16 cellular contexts compared by ENCODE assay signal in genomic region chr15:48388017-48388936, GRCh38. TPM values are rescaled to one million over a fixed set of nuclear protein-coding genes. Genes with fewer than 3 reads are reported as not detected.
DNase-seq lines count a peak whose midpoint lies in the region; ATAC-seq, FAIRE-seq and TF ChIP-seq lines count a peak whose summit lies in the region.
"Had no signal": no experiment of that assay in that cellular context is flagged by ENCODE, and none has a peak within 500 bp of the region (broad histone marks: within the 10 kb centered on the region; RNA-seq: fewer than 3 reads in every experiment).

No MANE protein-coding gene starts in this region.

- DNase-seq in A549 (ENCODE audit: low read depth in 1 of 2, low spot score in 1 of 2) (no peak), H4 (ENCODE audit: low spot score) (peak; percentile 25), SK-N-SH (no peak), left ventricle myocardium superior (no peak), COLO668 (lab: John Stamatoyannopoulos, UW; ENCODE audit: unreplicated experiment) (no peak), glomerular visceral epithelial cell (ENCODE audit: extremely low spot score) (no peak), GM13977 (ENCODE audit: low spot score) (no peak), DMS114 treated with DMSO at 0.1 percent for 48 hours (lab: John Stamatoyannopoulos, UW; ENCODE audit: unreplicated experiment) (no peak)
- DNase-seq: activated naive CD4-positive, alpha-beta T cell; BE2C; effector memory CD8-positive, alpha-beta T cell; kidney glomerular epithelial cell; MV-4-11; OCI-M1; SW 1271 had no signal

- 40% methylated on average over 4 of the region's 4 CpGs for WGBS in A549 (ENCODE audit: missing lambda C conversion rate)
- 77% methylated on average over 4 of the region's 4 CpGs for WGBS in SK-N-SH (ENCODE audit: low lambda C conversion rate)

- H4K20me1 ChIP-seq in SK-N-SH (ENCODE audit: insufficient read depth): no peaks in the 10 kb centered on the region

- TF ChIP-seq CTCF in A549 (IDR thresholded peaks at IDR 0.05) (no peak), SK-N-SH (IDR thresholded peaks at IDR 0.05) (no peak), GM13977 (IDR thresholded peaks at IDR 0.05; ENCODE audit: extremely low read depth, insufficient read depth, missing control alignments) (no peak)

- intact Hi-C loops in left ventricle myocardium superior (cut with micrococcal nuclease): no loop called here

- POLR2A ChIA-PET in A549 (lab: Yijun Ruan, JAX) (no interaction called here), SK-N-SH (lab: Yijun Ruan, JAX) (no interaction called here)

- no peak overlapping the region for H2AFZ ChIP-seq in SK-N-SH (ENCODE audit: low read depth)

- H3K27me3 ChIP-seq in SK-N-SH (ENCODE audit: insufficient read depth): no peaks in the 10 kb centered on the region
- H3K27me3 ChIP-seq: BE2C had no signal

- H3K9ac ChIP-seq in SK-N-SH: peak overlapping the region; percentile 58; the same call in 1 of the 2 replicates

- no peak for ATAC-seq in A549
- peak; percentile 67 for ATAC-seq in left ventricle myocardium superior
- ATAC-seq: effector memory CD8-positive, alpha-beta T cell had no signal

- CTCF ChIA-PET in A549 (lab: Yijun Ruan, JAX): no interaction called here
- CTCF ChIA-PET in SK-N-SH (lab: Yijun Ruan, JAX): interaction anchor here (0.8 to 1.3 kb wide), 2 partner anchors 14 to 30 kb away, joined by 4 read pairs; no protein-coding TSS in a partner anchor

- H3K4me3 ChIP-seq in A549 (no peak overlapping the region), SK-N-SH (ENCODE audit: low read depth in 2 of 2, low read length in 1 of 2) (no peak overlapping the region)

- TF ChIP-seq RAD21 in A549 (conservative IDR thresholded peaks at IDR 0.05 in 1 of 2, IDR thresholded peaks at IDR 0.05 in 1 of 2) (no peak), SK-N-SH (IDR thresholded peaks at IDR 0.05; ENCODE audit: low read length) (no peak)

- no peaks in the 10 kb centered on the region for H3K79me2 ChIP-seq in SK-N-SH (ENCODE audit: insufficient read depth)

- TF ChIP-seq EP300 in A549 (IDR thresholded peaks at IDR 0.05) (no peak), SK-N-SH (IDR thresholded peaks at IDR 0.05; ENCODE audit: borderline replicate concordance in 1 of 2, low read depth in 1 of 2, low read length in 1 of 2) (no peak)

- no peak for TF ChIP-seq POLR2A in A549 (IDR thresholded peaks at IDR 0.05; ENCODE audit: low read length)

- peaks cover 13% of the 10 kb centered on the region; the same call in 2 of the 3 replicates for H3K4me1 ChIP-seq in A549
- H3K4me1 ChIP-seq in SK-N-SH (ENCODE audit: control insufficient read depth in 1 of 2, insufficient read depth in 2 of 2, low read depth in 1 of 2, low read length in 1 of 2): peaks cover 0 to 27% of the 10 kb centered on the region in 2 experiments
- H3K4me1 ChIP-seq: BE2C had no signal

- H3K4me2 ChIP-seq in A549 (peak overlapping the region; percentile 2; the same call in 1 of the 3 replicates), SK-N-SH (peak overlapping the region; percentile 42)

- FAIRE-seq in A549 (lab: Jason Lieb, UNC): no peak

- in situ Hi-C loops in GM13977 (cut with MboI; ENCODE audit: low pct_unique_long_range_greater_than_20kb, low sequenced_read_pairs, unreplicated experiment): no loop called here

- H3K27ac ChIP-seq in A549: no peak overlapping the region
- peak overlapping the region; percentile 60 to 90; a peak in 3 of 4 replicates for H3K27ac ChIP-seq in SK-N-SH (ENCODE audit: low read depth in 2 of 2, low read length in 1 of 2)
- H3K27ac ChIP-seq: VCaP had no signal

- H3K36me3 ChIP-seq in SK-N-SH (replicated peaks in 1 of 2; ENCODE audit: control insufficient read depth in 1 of 2, insufficient read depth in 2 of 2, low read length in 1 of 2): no peaks in the 10 kb centered on the region
- H3K36me3 ChIP-seq: BE2C had no signal

- no peaks in the 10 kb centered on the region for H3K9me2 ChIP-seq in SK-N-SH

- H3K9me3 ChIP-seq in A549 (no peaks in the 10 kb centered on the region), SK-N-SH (no peaks in the 10 kb centered on the region)
- H3K9me3 ChIP-seq: BE2C had no signal

- H3F3A ChIP-seq in SK-N-SH (replicated peaks; ENCODE audit: insufficient read depth): peaks cover 58% of the 10 kb centered on the region

TF ChIP-seq in A549, 52 proteins besides CTCF, POLR2A, EP300 and RAD21 (continues in another document):
- TF ChIP-seq MYC (IDR thresholded peaks at IDR 0.05; ENCODE audit: borderline replicate concordance, low read length) (no peak), ATOH8 (CRISPR knock-in tag; IDR thresholded peaks at IDR 0.05; ENCODE audit: low read depth) (no peak), GATA3 (IDR thresholded peaks at IDR 0.05; ENCODE audit: borderline replicate concordance) (no peak), SMC3 (IDR thresholded peaks at IDR 0.05) (no peak), TP53 (CRISPR knock-in tag; IDR thresholded peaks at IDR 0.05) (no peak), SREBF2 (IDR thresholded peaks at IDR 0.05) (no peak)

TF ChIP-seq in SK-N-SH, 30 proteins besides CTCF, POLR2A, EP300 and RAD21:
- no peak for TF ChIP-seq IRF3 (IDR thresholded peaks at IDR 0.05; ENCODE audit: low read depth, low read length)
- peak; percentile 37 for TF ChIP-seq NFIC (IDR thresholded peaks at IDR 0.05; ENCODE audit: borderline replicate concordance)

RNA-seq across cellular contexts. Expression of gene DUT, which starts 57.0 kb away (rescaled TPM):
- polyA plus RNA-seq in A549 (2011; rRNA removed) (47.8 and 89.1 TPM in 2 replicates), A549 (2017; fragmentation: RNase III; extraction: RNeasy Plus Mini Kit Qiagen cat#74134 plus additional on column Dnase treatment) (105 to 114 TPM (median 110 TPM) in 3 replicates), SK-N-SH (2012; rRNA removed) (67.1 and 79.3 TPM in 2 replicates)
- polyA plus RNA-seq in A549 (2012; cell fraction: cytosol; rRNA removed): 49.2 and 53.0 TPM in 2 replicates
- 38.5 and 48.3 TPM in 2 replicates for polyA plus RNA-seq in A549 (2012; cell fraction: nucleus; rRNA removed)
- 6.9 and 7.0 TPM in 2 replicates for polyA minus RNA-seq in A549 (2011; rRNA and poly(A)+ RNA removed)
- total RNA-seq in H4 (2014; rRNA removed; shearing (Covaris generic)): 103 and 132 TPM in 2 replicates
- 84.7 and 92.5 TPM in 2 replicates for polyA plus RNA-seq in SK-N-SH (2012; cell fraction: cytosol; rRNA removed)
- polyA plus RNA-seq in SK-N-SH (2012; cell fraction: nucleus; rRNA removed): 152 and 251 TPM in 2 replicates
- total RNA-seq in left ventricle myocardium superior: 77.2 TPM

Comparison
In these comparisons a context has a peak if more than half of its experiments do, and no peak if none do; other contexts are left out.
1. H3K27ac ChIP-seq: peak in SK-N-SH (2 of 2); none in A549 (0 of 2).